In genomic region chr22:30730351-30730750, GRCh38 we compare ENCODE assay signal across 26 cellular contexts.
"Had no signal": no experiment of that assay in that cellular context is flagged by ENCODE, and none has a peak within 500 bp of the region (broad histone marks: within the 10 kb centered on the region; RNA-seq: fewer than 3 reads in every experiment).

No MANE protein-coding gene starts in this region.

- H3K36me3 Mint-ChIP-seq: activated CD4-positive, alpha-beta memory T cell treated with anti-CD3 and anti-CD28 coated beads for 36 hours; activated naive CD8-positive, alpha-beta T cell; T-cell had no signal

- H3K4me3 Mint-ChIP-seq: activated CD4-positive, alpha-beta memory T cell treated with anti-CD3 and anti-CD28 coated beads for 36 hours; activated CD4-positive, alpha-beta T cell treated with anti-CD3 and anti-CD28 coated beads, Interleukin-2, amount 10 ng/mL, durations not matched to agents 7 days and 5 days; activated naive CD4-positive, alpha-beta T cell treated with anti-CD3 and anti-CD28 coated beads for 36 hours; activated naive CD8-positive, alpha-beta T cell; activated T-cell treated with anti-CD3 and anti-CD28 coated beads, Interleukin-2, amount 50 U/mL, for 4 hours; T-cell had no signal

- ATAC-seq: activated T-cell treated with anti-CD3 and anti-CD28 coated beads, Interleukin-2, amount 50 U/mL, for 4 hours; Right ventricle myocardium inferior; T-cell had no signal

- H3K4me1 Mint-ChIP-seq: activated CD4-positive, alpha-beta T cell treated with anti-CD3 and anti-CD28 coated beads, Interleukin-2, amount 10 ng/mL, durations not matched to agents 7 days and 5 days; T-cell had no signal

- H3K36me3 ChIP-seq: brain microvascular endothelial cell had no signal

- H3K9me3 Mint-ChIP-seq: activated CD4-positive, alpha-beta memory T cell treated with anti-CD3 and anti-CD28 coated beads for 36 hours; activated CD4-positive, alpha-beta T cell treated with anti-CD3 and anti-CD28 coated beads, Interleukin-2, amount 10 ng/mL, durations not matched to agents 7 days and 5 days; activated naive CD4-positive, alpha-beta T cell treated with anti-CD3 and anti-CD28 coated beads for 36 hours; activated T-cell treated with anti-CD3 and anti-CD28 coated beads, Interleukin-2, amount 50 U/mL, for 4 hours; T-cell had no signal

- H3K4me3 ChIP-seq: SK-N-MC had no signal

- DNase-seq: activated CD4-positive, alpha-beta memory T cell treated with anti-CD3 and anti-CD28 coated beads for 36 hours; activated CD4-positive, alpha-beta T cell treated with anti-CD3 and anti-CD28 coated beads, Interleukin-2, amount 10 ng/mL, durations not matched to agents 7 days and 5 days; activated CD4-positive, CD25-positive, alpha-beta regulatory T cell; activated CD8-positive, alpha-beta memory T cell treated with anti-CD3 and anti-CD28 coated beads for 24 hours; activated naive CD4-positive, alpha-beta T cell treated with anti-CD3 and anti-CD28 coated beads for 36 hours; activated T-cell treated with anti-CD3 and anti-CD28 coated beads, Interleukin-2, amount 50 U/mL, for 4 hours; amygdala; brain microvascular endothelial cell; cerebellar nuclear complex; Kasumi-1; NCI-H1105 treated with DMSO at 0.1 percent for 48 hours; NCI-H146; NCI-H187 treated with DMSO at 0.1 percent for 48 hours; NCI-H2171; NCI-H2227 treated with DMSO at 0.1 percent for 48 hours; NCI-H446 treated with DMSO at 0.1 percent for 48 hours; NCI-H524 treated with DMSO at 0.1 percent for 48 hours; NCI-H774; RPMI8226; T-cell; T-helper 2 cell; T1000 had no signal

- H3K27ac Mint-ChIP-seq: activated CD4-positive, alpha-beta memory T cell treated with anti-CD3 and anti-CD28 coated beads for 36 hours; activated CD4-positive, alpha-beta T cell treated with anti-CD3 and anti-CD28 coated beads, Interleukin-2, amount 10 ng/mL, durations not matched to agents 7 days and 5 days; activated naive CD4-positive, alpha-beta T cell treated with anti-CD3 and anti-CD28 coated beads for 36 hours; activated naive CD8-positive, alpha-beta T cell; T-cell had no signal

- H3K27me3 Mint-ChIP-seq: activated CD4-positive, alpha-beta T cell treated with anti-CD3 and anti-CD28 coated beads, Interleukin-2, amount 10 ng/mL, durations not matched to agents 7 days and 5 days; activated naive CD8-positive, alpha-beta T cell had no signal

- H3K27me3 ChIP-seq: brain microvascular endothelial cell had no signal

- H3K27ac ChIP-seq: brain microvascular endothelial cell, SK-N-MC, VCaP had no signal
